11 cellular contexts compared by ENCODE assay signal in the genomic region with DNA sequence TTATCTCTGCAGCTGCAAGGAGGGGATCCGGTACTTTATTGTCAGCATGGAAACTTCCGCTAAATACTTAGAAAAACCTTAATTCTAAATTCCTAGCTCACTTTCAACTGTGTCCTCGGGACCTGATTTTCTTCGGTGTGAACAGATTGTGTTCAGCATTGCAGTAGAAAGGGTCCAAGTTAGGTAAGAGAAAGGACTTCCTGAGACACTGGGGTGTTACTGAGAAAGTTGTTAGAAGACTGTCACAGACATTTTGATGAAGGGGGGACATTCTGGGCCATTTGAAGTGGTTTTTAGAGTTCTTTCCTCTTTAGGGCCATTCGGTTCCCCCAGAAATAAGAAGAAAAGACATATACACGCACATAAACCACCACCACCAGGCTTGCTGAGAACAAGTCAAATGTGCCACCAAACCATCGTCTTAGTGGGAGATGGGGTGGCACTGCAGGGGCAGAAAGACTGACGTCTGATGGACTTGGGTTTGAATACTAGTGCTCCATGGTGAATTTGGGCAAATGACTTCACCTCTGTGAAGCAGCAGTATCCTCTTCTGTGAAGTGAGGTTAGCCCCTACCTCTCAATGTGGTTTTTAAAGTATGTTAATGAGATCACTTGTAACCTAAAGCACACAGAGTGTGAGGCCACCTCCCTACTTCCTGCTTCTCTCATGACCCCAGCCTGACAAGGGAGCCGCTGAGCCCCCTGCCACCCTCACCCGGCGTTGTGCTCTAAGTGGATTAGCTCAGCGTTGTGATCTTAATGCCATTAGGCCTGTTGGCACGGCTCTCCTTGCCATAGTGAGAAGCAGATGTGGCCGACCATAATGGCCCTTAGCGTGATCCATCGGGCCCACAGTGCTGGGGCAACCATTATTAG. TPM values are rescaled to one million over a fixed set of nuclear protein-coding genes. Genes with fewer than 3 reads are reported as not detected.
DNase-seq lines count a peak whose midpoint lies in the region; ATAC-seq and TF ChIP-seq lines count a peak whose summit lies in the region.
"Had no signal": no experiment of that assay in that cellular context is flagged by ENCODE, and none has a peak within 500 bp of the region (broad histone marks: within the 10 kb centered on the region; RNA-seq: fewer than 3 reads in every experiment).

No MANE protein-coding gene starts in this region.

- DNase-seq in GM23338 (ENCODE audit: low spot score) (no peak), OCI-M1 (lab: John Stamatoyannopoulos, UW) (peak; percentile 89), breast epithelium (ENCODE audit: low spot score in 2 of 2) (no peak), retina (peak; percentile 28), Karpas-422 (no peak), HT-29 (ENCODE audit: low spot score) (no peak), GOT3 (lab: John Stamatoyannopoulos, UW) (no peak)
- DNase-seq: SJCRH30 had no signal

- intact Hi-C loops in breast epithelium (cut with DNase I; ENCODE audit: low total_unique reads) = no loop called here

- ATAC-seq in GM23338 (peak; percentile 40), GM19463 (IDR thresholded peaks at IDR 0.05; ENCODE audit: unreplicated experiment) (no peak)
- ATAC-seq: sciatic nerve; stimulated activated memory B cell treated with anti-CD40 and anti-IgM and Interleukin-4, amounts not matched to agents 10 μg/mL and 1 μg/mL and 100 μg/mL, for 72 hours had no signal

- H3K27me3 Mint-ChIP-seq in GM23338 (ENCODE audit: insufficient read depth, low read depth, poor library complexity) = peaks cover 32% of the 10 kb centered on the region

- H3K27ac Mint-ChIP-seq in GM23338 = no peak overlapping the region
- H3K27ac Mint-ChIP-seq: stimulated activated memory B cell treated with anti-CD40 and anti-IgM and Interleukin-4, amounts not matched to agents 10 μg/mL and 1 μg/mL and 100 μg/mL, for 72 hours had no signal

- H3K9me2 ChIP-seq in GM23338 (ENCODE audit: insufficient read depth) (0 out of 2 replicates have a peak, but pooled peaks cover 5% of the 10 kb centered on the region), Karpas-422 (replicated peaks; ENCODE audit: insufficient read depth, low read length) (no peaks in the 10 kb centered on the region)

- H3K9ac ChIP-seq in Karpas-422 (ENCODE audit: low read length) = no peak overlapping the region

- no peaks in the 10 kb centered on the region for H3K9me3 Mint-ChIP-seq in GM23338
- H3K9me3 Mint-ChIP-seq: stimulated activated memory B cell treated with anti-CD40 and anti-IgM and Interleukin-4, amounts not matched to agents 10 μg/mL and 1 μg/mL and 100 μg/mL, for 72 hours had no signal

- H3K27me3 ChIP-seq in GM23338 (ENCODE audit: insufficient read depth) (peaks cover 22% of the 10 kb centered on the region), breast epithelium (no peaks in the 10 kb centered on the region), Karpas-422 (ENCODE audit: low read length) (no peaks in the 10 kb centered on the region)
- H3K27me3 ChIP-seq: SJCRH30 had no signal

- no peaks in the 10 kb centered on the region for H4K20me1 ChIP-seq in GM23338 (replicated peaks; ENCODE audit: insufficient read depth)
- no peaks in the 10 kb centered on the region for H4K20me1 ChIP-seq in Karpas-422 (ENCODE audit: insufficient read depth, low read depth, low read length)

- H3K27ac ChIP-seq in GM23338 (ENCODE audit: low read depth) (no peak overlapping the region), breast epithelium (peak overlapping the region in 1 of 2 donors; percentile 6), Karpas-422 (ENCODE audit: low read length) (no peak overlapping the region)
- H3K27ac ChIP-seq: SJCRH30 had no signal

- no peaks in the 10 kb centered on the region for H3K9me3 ChIP-seq in breast epithelium
- H3K9me3 ChIP-seq in Karpas-422 (ENCODE audit: low read length) = no peaks in the 10 kb centered on the region
- H3K9me3 ChIP-seq: SJCRH30 had no signal

- TF ChIP-seq CTCF in GM23338 (conservative IDR thresholded peaks at IDR 0.05; ENCODE audit: low read depth in 2 of 2) (no peak), breast epithelium (IDR thresholded peaks at IDR 0.05) (no peak)

- peaks cover 47% of the 10 kb centered on the region for H3K4me1 Mint-ChIP-seq in GM23338

- no peak for TF ChIP-seq POLR2A in breast epithelium (IDR thresholded peaks at IDR 0.05)

- no peaks in the 10 kb centered on the region for H3K36me3 Mint-ChIP-seq in GM23338 (ENCODE audit: low read depth)
- H3K36me3 Mint-ChIP-seq: stimulated activated memory B cell treated with anti-CD40 and anti-IgM and Interleukin-4, amounts not matched to agents 10 μg/mL and 1 μg/mL and 100 μg/mL, for 72 hours had no signal

- peak overlapping the region; percentile 60 for H3K4me2 ChIP-seq in GM23338
- H3K4me2 ChIP-seq in Karpas-422 (ENCODE audit: low read depth, low read length, poor library complexity, severe bottlenecking) = no peak overlapping the region

- H3K4me3 ChIP-seq in GM23338 (no peak overlapping the region), breast epithelium (peak overlapping the region in 2 of 3 donors; percentile 23 to 55), Karpas-422 (ENCODE audit: low read length) (no peak overlapping the region)
- H3K4me3 ChIP-seq: SJCRH30 had no signal

- no peaks in the 10 kb centered on the region for H3F3A ChIP-seq in GM23338 (replicated peaks; ENCODE audit: low read depth)

- H3K4me1 ChIP-seq in GM23338 (ENCODE audit: insufficient read depth) = peaks cover 29% of the 10 kb centered on the region
- peaks cover 19 to 43% of the 10 kb centered on the region in 2 donors for H3K4me1 ChIP-seq in breast epithelium
- no peaks in the 10 kb centered on the region; the same call in 1 of the 2 replicates for H3K4me1 ChIP-seq in Karpas-422 (ENCODE audit: low read length)
- H3K4me1 ChIP-seq: SJCRH30 had no signal

- no peak overlapping the region for H3K4me3 Mint-ChIP-seq in GM23338
- H3K4me3 Mint-ChIP-seq: stimulated activated memory B cell treated with anti-CD40 and anti-IgM and Interleukin-4, amounts not matched to agents 10 μg/mL and 1 μg/mL and 100 μg/mL, for 72 hours had no signal

- H3K79me2 ChIP-seq in GM23338 (replicated peaks; ENCODE audit: insufficient read depth) (no peaks in the 10 kb centered on the region), Karpas-422 (ENCODE audit: low read length) (no peaks in the 10 kb centered on the region)

- H3K36me3 ChIP-seq in GM23338 (ENCODE audit: insufficient read depth) (no peaks in the 10 kb centered on the region), breast epithelium (no peaks in the 10 kb centered on the region), Karpas-422 (ENCODE audit: insufficient read depth, low read length) (no peaks in the 10 kb centered on the region)
- H3K36me3 ChIP-seq: SJCRH30 had no signal

- H2AFZ ChIP-seq in GM23338 (no peak overlapping the region), Karpas-422 (ENCODE audit: low read length) (no peak overlapping the region)

TF ChIP-seq in GM23338, 12 proteins besides CTCF, POLR2A, EP300 and RAD21:
- TF ChIP-seq ZNF114 (CRISPR knock-in tag; IDR thresholded peaks at IDR 0.05) (no peak), JUNB (IDR thresholded peaks at IDR 0.05; ENCODE audit: unreplicated experiment) (no peak)
- TF ChIP-seq, protein P1, sequence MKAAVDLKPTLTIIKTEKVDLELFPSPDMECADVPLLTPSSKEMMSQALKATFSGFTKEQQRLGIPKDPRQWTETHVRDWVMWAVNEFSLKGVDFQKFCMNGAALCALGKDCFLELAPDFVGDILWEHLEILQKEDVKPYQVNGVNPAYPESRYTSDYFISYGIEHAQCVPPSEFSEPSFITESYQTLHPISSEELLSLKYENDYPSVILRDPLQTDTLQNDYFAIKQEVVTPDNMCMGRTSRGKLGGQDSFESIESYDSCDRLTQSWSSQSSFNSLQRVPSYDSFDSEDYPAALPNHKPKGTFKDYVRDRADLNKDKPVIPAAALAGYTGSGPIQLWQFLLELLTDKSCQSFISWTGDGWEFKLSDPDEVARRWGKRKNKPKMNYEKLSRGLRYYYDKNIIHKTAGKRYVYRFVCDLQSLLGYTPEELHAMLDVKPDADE (IDR thresholded peaks at IDR 0.05) = no peak

RNA-seq across cellular contexts. Expression of gene ZBTB16, which starts 14.2 kb away (rescaled TPM):
- total RNA-seq in GM23338 (2014; rRNA removed; shearing (Covaris generic)) = 0.19 and 1.4 TPM in 2 replicates
- 0.29 and 0.78 TPM in 2 replicates for polyA plus RNA-seq in GM23338 (2016; fragmentation: Nextera tagmentation; extraction: Ambion mirVana)
- 100 to 1,000 TPM; 236 to 358 (median 271) TPM for total RNA-seq in breast epithelium
- total RNA-seq in Karpas-422 (2014; rRNA removed; shearing (Covaris generic); ENCODE audit: low replicate concordance) = not detected in 2 replicates
- not detected in 2 replicates for total RNA-seq in HT-29 (2014; rRNA removed; shearing (Covaris generic))
- total RNA-seq: SJCRH30 had no signal

Comparison
In these comparisons a context has a peak if more than half of its experiments do, and no peak if none do; other contexts are left out.
1. DNase-seq: peak in OCI-M1 (single experiment) and retina (single experiment); none in GM23338 (single experiment), breast epithelium (0 of 2), Karpas-422 (single experiment), HT-29 (single experiment) and GOT3 (single experiment).
2. H3K4me3 ChIP-seq: peak in breast epithelium (2 of 3); none in GM23338 (single experiment) and Karpas-422 (single experiment).
3. RNA of gene ZBTB16, which starts 14.2 kb away (total RNA-seq): 236 to 358 TPM in breast epithelium; 0.19 to 1.4 TPM in GM23338, not detected in Karpas-422 and not detected in HT-29; every median in the first group is over 10 times any median in the second.